ENCODE assay signal across 8 cellular contexts in genomic region chr5:35202319-35203111, GRCh38. TPM values are rescaled to one million over a fixed set of nuclear protein-coding genes. Genes with fewer than 3 reads are reported as not detected.
DNase-seq lines count a peak whose midpoint lies in the region; ATAC-seq, FAIRE-seq and TF ChIP-seq lines count a peak whose summit lies in the region.

No MANE protein-coding gene starts in this region.

- H3K27me3 ChIP-seq in BE2C, result no peaks in the 10 kb centered on the region; the same call in 1 of the 2 replicates

- H3K4me3 ChIP-seq in BE2C (ENCODE audit: low read depth, low read length), result no peak overlapping the region

- peak; percentile 55 for DNase-seq in BE2C
- peak; percentile 31 for DNase-seq in SHP77 treated with DMSO at 0.1 percent for 48 hours (lab: John Stamatoyannopoulos, UW)
- peak; percentile 25 for DNase-seq in medulla oblongata (ENCODE audit: extremely low spot score)
- no peak for DNase-seq in NCI-H1436 (lab: John Stamatoyannopoulos, UW)
- DNase-seq in DMS153 treated with DMSO at 0.1 percent for 48 hours (lab: John Stamatoyannopoulos, UW; ENCODE audit: unreplicated experiment), result no peak

- peak; percentile 56 for TF ChIP-seq CTCF in BE2C (IDR thresholded peaks at IDR 0.05; ENCODE audit: low read depth, low read length)

- peak; percentile 5 for FAIRE-seq in colon (lab: Jason Lieb, UNC)

- peak; percentile 69 for ATAC-seq in GM18508 (IDR thresholded peaks at IDR 0.05; ENCODE audit: insufficient read depth, unreplicated experiment)
- ATAC-seq in HG03442 (IDR thresholded peaks at IDR 0.05; ENCODE audit: unreplicated experiment), result peak; percentile 61

- H3K36me3 ChIP-seq in BE2C, result no peaks in the 10 kb centered on the region

- no peaks in the 10 kb centered on the region for H3K9me3 ChIP-seq in BE2C

- no peaks in the 10 kb centered on the region for H3K4me1 ChIP-seq in BE2C

RNA-seq across cellular contexts. Expression of gene PRLR, which starts 27.8 kb away (rescaled TPM):
- not detected for polyA plus RNA-seq in BE2C (2012; ENCODE audit: insufficient read depth, insufficient read length, low read depth)

Comparison
In these comparisons a context has a peak if more than half of its experiments do, and no peak if none do; other contexts are left out.
1. DNase-seq: peak in BE2C (single experiment), SHP77 treated with DMSO at 0.1 percent for 48 hours (single experiment) and medulla oblongata (single experiment); none in NCI-H1436 (single experiment) and DMS153 treated with DMSO at 0.1 percent for 48 hours (single experiment).